Comparison of ENCODE assay signal across 21 cellular contexts in the genomic region with DNA sequence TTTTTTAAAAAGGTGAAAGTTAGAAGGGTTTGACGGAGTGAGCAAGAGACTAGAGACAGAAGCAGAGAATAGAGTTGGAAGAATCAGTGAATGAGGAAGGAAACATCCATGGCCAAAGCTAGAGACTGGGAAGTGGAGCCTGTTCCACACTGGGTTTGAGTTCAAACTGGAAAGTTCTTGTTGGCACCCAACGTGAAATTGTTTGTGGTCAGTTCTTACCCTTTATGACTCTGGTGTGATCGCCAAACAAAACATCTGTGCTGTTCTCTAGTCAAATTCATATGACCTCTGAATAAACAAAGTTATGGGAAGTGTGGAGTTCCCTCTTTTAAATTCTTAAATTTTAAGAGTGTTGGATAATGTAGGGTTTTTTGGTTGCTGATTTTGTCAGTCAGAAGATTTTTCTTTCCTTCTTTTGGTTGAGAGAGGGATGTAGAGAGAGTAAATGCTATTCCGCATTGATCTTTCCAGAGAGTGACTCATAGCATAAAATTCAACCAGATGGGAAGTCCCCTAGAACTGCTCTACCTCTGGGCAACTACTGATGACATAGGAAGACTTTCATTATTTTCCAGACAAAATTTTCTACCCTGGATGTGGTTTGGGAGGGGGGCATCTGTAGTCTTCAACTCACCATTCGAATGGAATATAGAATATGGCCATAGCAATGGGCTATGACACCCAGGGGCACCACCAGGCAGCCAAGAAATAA. TPM values are rescaled to one million over a fixed set of nuclear protein-coding genes. Genes with fewer than 3 reads are reported as not detected.
DNase-seq lines count a peak whose midpoint lies in the region; ATAC-seq and TF ChIP-seq lines count a peak whose summit lies in the region.
"Had no signal": no experiment of that assay in that cellular context is flagged by ENCODE, and none has a peak within 500 bp of the region (broad histone marks: within the 10 kb centered on the region; RNA-seq: fewer than 3 reads in every experiment).

No MANE protein-coding gene starts in this region.

- H3K27me3 ChIP-seq in Panc1 (ENCODE audit: control insufficient read depth, insufficient read depth, low read length) (no peaks in the 10 kb centered on the region), osteoblast (ENCODE audit: insufficient read depth, low read length) (no peaks in the 10 kb centered on the region)
- H3K27me3 ChIP-seq: colonic mucosa, esophagus muscularis mucosa had no signal

- peak; percentile 50 for DNase-seq in CD1c-positive myeloid dendritic cell (ENCODE audit: extremely low spot score)
- no peak for DNase-seq in Panc1 (ENCODE audit: low read depth, low spot score)
- no peak for DNase-seq in osteoblast (ENCODE audit: insufficient read length, low spot score, missing footprints)
- DNase-seq in SKM-1 treated with dmso at 0.1 percent for 144 hours (lab: John Stamatoyannopoulos, UW; ENCODE audit: unreplicated experiment) = no peak
- no peak for DNase-seq in SK-N-DZ (ENCODE audit: low spot score)
- DNase-seq: activated naive CD4-positive, alpha-beta T cell treated with anti-CD3 and anti-CD28 coated beads, Interleukin-2, amount 10 ng/mL, durations not matched to agents 7 days and 5 days; colonic mucosa; GF-D8; NCI-H1105; stimulated activated CD4-positive, alpha-beta T cell treated with anti-CD3 and anti-CD28 coated beads, Interleukin-2, amount 100 ng/mL, for 48 hours had no signal

- H3K9me3 ChIP-seq in Panc1 (ENCODE audit: control insufficient read depth, insufficient read depth, low read depth, low read length) = no peaks in the 10 kb centered on the region
- no peaks in the 10 kb centered on the region for H3K9me3 ChIP-seq in osteoblast (ENCODE audit: low read depth, low read length)
- H3K9me3 ChIP-seq: colonic mucosa, esophagus muscularis mucosa, prostate gland had no signal

- peak overlapping the region; percentile 70 for H3K4me2 ChIP-seq in osteoblast (ENCODE audit: insufficient read depth, low read length)

- H3K27me3 Mint-ChIP-seq in dendritic cell treated with granulocyte-macrophage colony-stimulating factor and Interleukin-4, amounts not matched to agents 40 ng/mL and 50 ng/mL, for 4 days = no peaks in the 10 kb centered on the region
- H3K27me3 Mint-ChIP-seq: activated naive CD4-positive, alpha-beta T cell treated with anti-CD3 and anti-CD28 coated beads, Interleukin-2, amount 10 ng/mL, durations not matched to agents 7 days and 5 days had no signal

- ATAC-seq in Panc1 (peak; percentile 82), HG02798 (IDR thresholded peaks at IDR 0.05; ENCODE audit: poor library complexity, unreplicated experiment) (no peak), HG02870 (IDR thresholded peaks at IDR 0.05; ENCODE audit: unreplicated experiment) (no peak)
- ATAC-seq: HCT116; stimulated activated effector memory CD8-positive, alpha-beta T cell treated with anti-CD3 and anti-CD28 coated beads, Interleukin-12 subunit alpha, Interleukin-12 subunit beta, amount 100 ng/mL, for 72 hours had no signal

- H2AFZ ChIP-seq in osteoblast (ENCODE audit: low read length) = peak overlapping the region; percentile 62

- H3K27ac Mint-ChIP-seq in dendritic cell treated with granulocyte-macrophage colony-stimulating factor and Interleukin-4, amounts not matched to agents 40 ng/mL and 50 ng/mL, for 4 days = peak overlapping the region; percentile 77
- H3K27ac Mint-ChIP-seq: activated naive CD4-positive, alpha-beta T cell treated with anti-CD3 and anti-CD28 coated beads, Interleukin-2, amount 10 ng/mL, durations not matched to agents 7 days and 5 days; stimulated activated effector memory CD8-positive, alpha-beta T cell treated with anti-CD3 and anti-CD28 coated beads, Interleukin-12 subunit alpha, Interleukin-12 subunit beta, amount 100 ng/mL, for 72 hours had no signal

- TF ChIP-seq CTCF in Panc1 (IDR thresholded peaks at IDR 0.05) (no peak), osteoblast (IDR thresholded peaks at IDR 0.05; ENCODE audit: extremely low read depth, low read depth, low read length) (no peak)

- CTCF ChIA-PET in Panc1 (lab: Charles Lee) = no interaction called here

- POLR2A ChIA-PET in Panc1 (lab: Charles Lee) = no interaction called here

- peaks cover 57% of the 10 kb centered on the region for H3K36me3 Mint-ChIP-seq in dendritic cell treated with granulocyte-macrophage colony-stimulating factor and Interleukin-4, amounts not matched to agents 40 ng/mL and 50 ng/mL, for 4 days (ENCODE audit: low read depth)
- H3K36me3 Mint-ChIP-seq: stimulated activated effector memory CD8-positive, alpha-beta T cell treated with anti-CD3 and anti-CD28 coated beads, Interleukin-12 subunit alpha, Interleukin-12 subunit beta, amount 100 ng/mL, for 72 hours had no signal

- intact Hi-C loops in Panc1 (cut with micrococcal nuclease; ENCODE audit: unreplicated experiment) = no loop called here
- intact Hi-C loops in dendritic cell treated with granulocyte-macrophage colony-stimulating factor and Interleukin-4, amounts not matched to agents 40 ng/mL and 50 ng/mL, for 4 days (cut with micrococcal nuclease) = no loop called here

- no peaks in the 10 kb centered on the region for H3K9me3 Mint-ChIP-seq in dendritic cell treated with granulocyte-macrophage colony-stimulating factor and Interleukin-4, amounts not matched to agents 40 ng/mL and 50 ng/mL, for 4 days
- H3K9me3 Mint-ChIP-seq: activated naive CD4-positive, alpha-beta T cell treated with anti-CD3 and anti-CD28 coated beads, Interleukin-2, amount 10 ng/mL, durations not matched to agents 7 days and 5 days; stimulated activated effector memory CD8-positive, alpha-beta T cell treated with anti-CD3 and anti-CD28 coated beads, Interleukin-12 subunit alpha, Interleukin-12 subunit beta, amount 100 ng/mL, for 72 hours had no signal

- H3K4me1 ChIP-seq in Panc1 (ENCODE audit: control insufficient read depth, insufficient read depth, low read length) (peaks cover 40% of the 10 kb centered on the region), osteoblast (ENCODE audit: insufficient read depth, low read length) (peaks cover 40% of the 10 kb centered on the region)
- H3K4me1 ChIP-seq: colonic mucosa, esophagus muscularis mucosa, prostate gland had no signal

- no TSS peak for BruUV-seq in Panc1 (replicated peaks; lab: Mats Ljungman, UMichigan)

- H3K4me1 Mint-ChIP-seq in dendritic cell treated with granulocyte-macrophage colony-stimulating factor and Interleukin-4, amounts not matched to agents 40 ng/mL and 50 ng/mL, for 4 days (ENCODE audit: low read depth) = peaks cover 64% of the 10 kb centered on the region
- H3K4me1 Mint-ChIP-seq: activated naive CD4-positive, alpha-beta T cell treated with anti-CD3 and anti-CD28 coated beads, Interleukin-2, amount 10 ng/mL, durations not matched to agents 7 days and 5 days had no signal

- in situ Hi-C loops in Panc1 (cut with HindIII; ENCODE audit: low pct_unique_long_range_greater_than_20kb, low sequenced_read_pairs) = no loop called here

- no peaks in the 10 kb centered on the region for H3K36me3 ChIP-seq in Panc1 (ENCODE audit: control insufficient read depth, insufficient read depth, low read length)
- H3K36me3 ChIP-seq in osteoblast (ENCODE audit: insufficient read depth, low read length) = no peaks in the 10 kb centered on the region
- H3K36me3 ChIP-seq: colonic mucosa, esophagus muscularis mucosa, prostate gland had no signal

- peak overlapping the region; percentile 17 for H3K4me3 Mint-ChIP-seq in dendritic cell treated with granulocyte-macrophage colony-stimulating factor and Interleukin-4, amounts not matched to agents 40 ng/mL and 50 ng/mL, for 4 days
- H3K4me3 Mint-ChIP-seq: activated naive CD4-positive, alpha-beta T cell treated with anti-CD3 and anti-CD28 coated beads, Interleukin-2, amount 10 ng/mL, durations not matched to agents 7 days and 5 days; stimulated activated effector memory CD8-positive, alpha-beta T cell treated with anti-CD3 and anti-CD28 coated beads, Interleukin-12 subunit alpha, Interleukin-12 subunit beta, amount 100 ng/mL, for 72 hours had no signal

- H4K20me1 ChIP-seq in osteoblast (ENCODE audit: insufficient read depth, low read length) = no peaks in the 10 kb centered on the region

- no peaks in the 10 kb centered on the region for H3K79me2 ChIP-seq in osteoblast (ENCODE audit: insufficient read depth, low read length)

- H3K27ac ChIP-seq in Panc1 (ENCODE audit: low read length) (peak overlapping the region; percentile 95), osteoblast (ENCODE audit: low read depth, low read length) (peak overlapping the region; percentile 67)
- H3K27ac ChIP-seq: C4-2B, colonic mucosa, esophagus muscularis mucosa, prostate gland had no signal

- H3K4me3 ChIP-seq in Panc1 (ENCODE audit: low read depth in 2 of 2, low read length in 2 of 2) = no peak overlapping the region
- H3K4me3 ChIP-seq in osteoblast (ENCODE audit: insufficient read depth, low read length) = no peak overlapping the region
- H3K4me3 ChIP-seq: colonic mucosa, esophagus muscularis mucosa, prostate gland had no signal

RNA-seq across cellular contexts. Expression of gene CHML, which starts 36.4 kb away (rescaled TPM):
- 19.3 TPM for total RNA-seq in Panc1 (2021; ENCODE audit: unreplicated experiment)
- 13.6 TPM for polyA plus RNA-seq in Panc1 (2012; ENCODE audit: insufficient read length)
- total RNA-seq in osteoblast = 11.6 and 12.1 TPM in 2 replicates
- 35.4 and 36.5 TPM in 2 replicates for polyA plus RNA-seq in SK-N-DZ (2014; cell fraction: cytosol; rRNA removed)
- polyA plus RNA-seq in SK-N-DZ (2014; cell fraction: nucleus; rRNA removed) = 31.4 and 34.0 TPM in 2 replicates

RNA-seq across cellular contexts. Expression of gene OPN3, which starts 36.4 kb away (rescaled TPM):
- total RNA-seq in Panc1 (2021; ENCODE audit: unreplicated experiment) (34.0 TPM), osteoblast (4.7 and 5.1 TPM in 2 replicates)
- 53.0 TPM for polyA plus RNA-seq in Panc1 (2012; ENCODE audit: insufficient read length)
- polyA plus RNA-seq in SK-N-DZ (2014; cell fraction: cytosol; rRNA removed) = 6.1 and 8.0 TPM in 2 replicates
- polyA plus RNA-seq in SK-N-DZ (2014; cell fraction: nucleus; rRNA removed) = 4.5 and 12.2 TPM in 2 replicates

RNA-seq across cellular contexts. Expression of gene WDR64, which starts 48.3 kb away (rescaled TPM):
- total RNA-seq in Panc1 (2021; ENCODE audit: unreplicated experiment) = not detected
- not detected for polyA plus RNA-seq in Panc1 (2012; ENCODE audit: insufficient read length)
- total RNA-seq in osteoblast = not detected in 2 replicates
- not detected in 2 replicates for polyA plus RNA-seq in SK-N-DZ (2014; cell fraction: cytosol; rRNA removed)
- not detected in 2 replicates for polyA plus RNA-seq in SK-N-DZ (2014; cell fraction: nucleus; rRNA removed)
- total RNA-seq: activated CD8-positive, alpha-beta memory T cell treated with anti-CD3 and anti-CD28 coated beads for 36 hours; colonic mucosa; esophagus muscularis mucosa; mucosa of gallbladder; NCI-H460 had no signal
